Comparison of ENCODE assay signal across 1 cellular context in the genomic region with DNA sequence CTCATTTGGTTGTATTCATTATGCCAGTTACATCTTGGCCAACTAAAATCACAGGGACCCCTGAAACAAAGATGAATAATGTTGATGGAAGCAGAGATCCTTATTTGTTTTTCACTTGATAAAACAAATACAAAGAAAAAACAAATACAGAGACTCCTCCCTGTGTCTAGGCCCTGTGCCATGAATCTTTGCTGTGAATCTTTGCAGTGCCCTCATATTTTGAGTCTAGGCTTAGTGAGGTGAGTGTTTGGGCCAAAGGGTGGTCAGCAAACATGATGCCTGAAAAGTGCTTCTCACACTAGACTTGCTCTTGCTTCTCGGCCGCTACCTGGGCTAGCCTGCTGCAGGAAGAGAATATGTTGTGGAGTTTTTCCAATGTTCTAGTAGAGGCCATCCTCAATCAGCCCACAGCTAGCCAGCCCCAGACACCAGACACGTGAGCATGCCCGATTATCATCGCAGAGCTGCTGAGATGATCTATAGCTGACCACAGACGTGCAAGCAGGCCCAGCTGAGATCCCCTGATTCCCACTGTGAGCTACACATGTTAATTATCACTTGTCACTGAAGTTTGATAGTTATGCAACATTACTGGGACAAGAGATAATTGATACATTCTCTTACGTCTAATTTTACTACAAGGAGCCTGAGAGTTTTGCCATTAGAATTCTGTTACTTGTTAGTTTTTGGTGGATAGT.
TF ChIP-seq lines count a peak whose summit lies in the region.

No MANE protein-coding gene starts in this region.

TF ChIP-seq in K562, 482 proteins besides CTCF, POLR2A, EP300 and RAD21 (continued from another document and continues in another):
- TF ChIP-seq, protein P1, sequence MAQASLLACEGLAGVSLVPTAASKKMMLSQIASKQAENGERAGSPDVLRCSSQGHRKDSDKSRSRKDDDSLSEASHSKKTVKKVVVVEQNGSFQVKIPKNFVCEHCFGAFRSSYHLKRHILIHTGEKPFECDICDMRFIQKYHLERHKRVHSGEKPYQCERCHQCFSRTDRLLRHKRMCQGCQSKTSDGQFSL (CRISPR knock-in tag; IDR thresholded peaks at IDR 0.05), result no peak
- TF ChIP-seq, protein P1 (tag; IDR thresholded peaks at IDR 0.05), result no peak
- TF ChIP-seq RBM22 (IDR thresholded peaks at IDR 0.05; ENCODE audit: low read depth, low read length, poor library complexity, severe bottlenecking) (no peak), MYNN (IDR thresholded peaks at IDR 0.05) (peak; percentile 94), MYNN (CRISPR knock-in tag; IDR thresholded peaks at IDR 0.05) (no peak), GATAD2A (IDR thresholded peaks at IDR 0.05) (no peak), ZBED1 (IDR thresholded peaks at IDR 0.05) (no peak), CCNT2 (IDR thresholded peaks at IDR 0.05; ENCODE audit: borderline replicate concordance, extremely low read depth, insufficient read length, low read depth, low read length) (peak; percentile 39), MTA2 (IDR thresholded peaks at IDR 0.05; ENCODE audit: low read depth) (peak; percentile 60; the same call in 1 of the 2 replicates), ZFP30 (CRISPR knock-in tag; IDR thresholded peaks at IDR 0.05; ENCODE audit: borderline replicate concordance) (no peak), POLR2AphosphoS5 (IDR thresholded peaks at IDR 0.05; ENCODE audit: control insufficient read depth, insufficient read depth, low read depth, low read length) (peak; percentile 77; the same call in 1 of the 2 replicates), MXI1 (IDR thresholded peaks at IDR 0.05; ENCODE audit: low read depth, low read length) (no peak), ASH1L (IDR thresholded peaks at IDR 0.05; ENCODE audit: borderline replicate concordance, low read depth, partially characterized antibody) (no peak), ADNP (tag; IDR thresholded peaks at IDR 0.05) (no peak), RBBP5 (IDR thresholded peaks at IDR 0.05; ENCODE audit: borderline replicate concordance, insufficient read depth, low read length, poor library complexity, severe bottlenecking) (no peak), POLR2AphosphoS2 (IDR thresholded peaks at IDR 0.05; ENCODE audit: low read length) (no peak), NFE2L1 (tag; IDR thresholded peaks at IDR 0.05; ENCODE audit: borderline replicate concordance, low read depth) (no peak), ESRRA (IDR thresholded peaks at IDR 0.05; ENCODE audit: borderline replicate concordance, low read depth) (peak; percentile 73; the same call in 1 of the 2 replicates), MYC (IDR thresholded peaks at IDR 0.05; ENCODE audit: low read depth, low read length) (0 out of 2 replicates have a peak, but pooled peaks have one; percentile 24), MYC (CRISPR knock-in tag; IDR thresholded peaks at IDR 0.05; ENCODE audit: borderline replicate concordance, low read depth) (no peak), PML (IDR thresholded peaks at IDR 0.05; ENCODE audit: low read length) (peak; percentile 88), SMARCB1 (IDR thresholded peaks at IDR 0.05; ENCODE audit: insufficient read length, low read depth) (no peak), ZEB2 (IDR thresholded peaks at IDR 0.05) (no peak), ZNF780A (CRISPR knock-in tag; IDR thresholded peaks at IDR 0.05) (no peak), RBM39 (optimal IDR thresholded peaks at IDR 0.05; ENCODE audit: low read depth, low read length) (no peak)
- TF ChIP-seq, protein P2, sequence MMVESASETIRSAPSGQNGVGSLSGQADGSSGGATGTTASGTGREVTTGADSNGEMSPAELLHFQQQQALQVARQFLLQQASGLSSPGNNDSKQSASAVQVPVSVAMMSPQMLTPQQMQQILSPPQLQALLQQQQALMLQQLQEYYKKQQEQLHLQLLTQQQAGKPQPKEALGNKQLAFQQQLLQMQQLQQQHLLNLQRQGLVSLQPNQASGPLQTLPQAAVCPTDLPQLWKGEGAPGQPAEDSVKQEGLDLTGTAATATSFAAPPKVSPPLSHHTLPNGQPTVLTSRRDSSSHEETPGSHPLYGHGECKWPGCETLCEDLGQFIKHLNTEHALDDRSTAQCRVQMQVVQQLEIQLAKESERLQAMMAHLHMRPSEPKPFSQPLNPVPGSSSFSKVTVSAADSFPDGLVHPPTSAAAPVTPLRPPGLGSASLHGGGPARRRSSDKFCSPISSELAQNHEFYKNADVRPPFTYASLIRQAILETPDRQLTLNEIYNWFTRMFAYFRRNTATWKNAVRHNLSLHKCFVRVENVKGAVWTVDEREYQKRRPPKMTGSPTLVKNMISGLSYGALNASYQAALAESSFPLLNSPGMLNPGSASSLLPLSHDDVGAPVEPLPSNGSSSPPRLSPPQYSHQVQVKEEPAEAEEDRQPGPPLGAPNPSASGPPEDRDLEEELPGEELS (CRISPR knock-in tag; IDR thresholded peaks at IDR 0.05; ENCODE audit: borderline replicate concordance), result no peak
- TF ChIP-seq, protein P3, sequence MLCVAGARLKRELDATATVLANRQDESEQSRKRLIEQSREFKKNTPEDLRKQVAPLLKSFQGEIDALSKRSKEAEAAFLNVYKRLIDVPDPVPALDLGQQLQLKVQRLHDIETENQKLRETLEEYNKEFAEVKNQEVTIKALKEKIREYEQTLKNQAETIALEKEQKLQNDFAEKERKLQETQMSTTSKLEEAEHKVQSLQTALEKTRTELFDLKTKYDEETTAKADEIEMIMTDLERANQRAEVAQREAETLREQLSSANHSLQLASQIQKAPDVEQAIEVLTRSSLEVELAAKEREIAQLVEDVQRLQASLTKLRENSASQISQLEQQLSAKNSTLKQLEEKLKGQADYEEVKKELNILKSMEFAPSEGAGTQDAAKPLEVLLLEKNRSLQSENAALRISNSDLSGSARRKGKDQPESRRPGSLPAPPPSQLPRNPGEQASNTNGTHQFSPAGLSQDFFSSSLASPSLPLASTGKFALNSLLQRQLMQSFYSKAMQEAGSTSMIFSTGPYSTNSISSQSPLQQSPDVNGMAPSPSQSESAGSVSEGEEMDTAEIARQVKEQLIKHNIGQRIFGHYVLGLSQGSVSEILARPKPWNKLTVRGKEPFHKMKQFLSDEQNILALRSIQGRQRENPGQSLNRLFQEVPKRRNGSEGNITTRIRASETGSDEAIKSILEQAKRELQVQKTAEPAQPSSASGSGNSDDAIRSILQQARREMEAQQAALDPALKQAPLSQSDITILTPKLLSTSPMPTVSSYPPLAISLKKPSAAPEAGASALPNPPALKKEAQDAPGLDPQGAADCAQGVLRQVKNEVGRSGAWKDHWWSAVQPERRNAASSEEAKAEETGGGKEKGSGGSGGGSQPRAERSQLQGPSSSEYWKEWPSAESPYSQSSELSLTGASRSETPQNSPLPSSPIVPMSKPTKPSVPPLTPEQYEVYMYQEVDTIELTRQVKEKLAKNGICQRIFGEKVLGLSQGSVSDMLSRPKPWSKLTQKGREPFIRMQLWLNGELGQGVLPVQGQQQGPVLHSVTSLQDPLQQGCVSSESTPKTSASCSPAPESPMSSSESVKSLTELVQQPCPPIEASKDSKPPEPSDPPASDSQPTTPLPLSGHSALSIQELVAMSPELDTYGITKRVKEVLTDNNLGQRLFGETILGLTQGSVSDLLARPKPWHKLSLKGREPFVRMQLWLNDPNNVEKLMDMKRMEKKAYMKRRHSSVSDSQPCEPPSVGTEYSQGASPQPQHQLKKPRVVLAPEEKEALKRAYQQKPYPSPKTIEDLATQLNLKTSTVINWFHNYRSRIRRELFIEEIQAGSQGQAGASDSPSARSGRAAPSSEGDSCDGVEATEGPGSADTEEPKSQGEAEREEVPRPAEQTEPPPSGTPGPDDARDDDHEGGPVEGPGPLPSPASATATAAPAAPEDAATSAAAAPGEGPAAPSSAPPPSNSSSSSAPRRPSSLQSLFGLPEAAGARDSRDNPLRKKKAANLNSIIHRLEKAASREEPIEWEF (CRISPR knock-in tag; IDR thresholded peaks at IDR 0.05), result no peak
- TF ChIP-seq, protein P4, sequence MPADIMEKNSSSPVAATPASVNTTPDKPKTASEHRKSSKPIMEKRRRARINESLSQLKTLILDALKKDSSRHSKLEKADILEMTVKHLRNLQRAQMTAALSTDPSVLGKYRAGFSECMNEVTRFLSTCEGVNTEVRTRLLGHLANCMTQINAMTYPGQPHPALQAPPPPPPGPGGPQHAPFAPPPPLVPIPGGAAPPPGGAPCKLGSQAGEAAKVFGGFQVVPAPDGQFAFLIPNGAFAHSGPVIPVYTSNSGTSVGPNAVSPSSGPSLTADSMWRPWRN (IDR thresholded peaks at IDR 0.05; ENCODE audit: low read depth), result peak; percentile 96
- TF ChIP-seq, protein P5, sequence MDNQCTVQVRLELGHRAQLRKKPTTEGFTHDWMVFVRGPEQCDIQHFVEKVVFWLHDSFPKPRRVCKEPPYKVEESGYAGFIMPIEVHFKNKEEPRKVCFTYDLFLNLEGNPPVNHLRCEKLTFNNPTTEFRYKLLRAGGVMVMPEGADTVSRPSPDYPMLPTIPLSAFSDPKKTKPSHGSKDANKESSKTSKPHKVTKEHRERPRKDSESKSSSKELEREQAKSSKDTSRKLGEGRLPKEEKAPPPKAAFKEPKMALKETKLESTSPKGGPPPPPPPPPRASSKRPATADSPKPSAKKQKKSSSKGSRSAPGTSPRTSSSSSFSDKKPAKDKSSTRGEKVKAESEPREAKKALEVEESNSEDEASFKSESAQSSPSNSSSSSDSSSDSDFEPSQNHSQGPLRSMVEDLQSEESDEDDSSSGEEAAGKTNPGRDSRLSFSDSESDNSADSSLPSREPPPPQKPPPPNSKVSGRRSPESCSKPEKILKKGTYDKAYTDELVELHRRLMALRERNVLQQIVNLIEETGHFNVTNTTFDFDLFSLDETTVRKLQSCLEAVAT (IDR thresholded peaks at IDR 0.05), result peak in 1 of 2 experiments; percentile 66; a peak in 2 of 4 replicates
- TF ChIP-seq, protein P6, sequence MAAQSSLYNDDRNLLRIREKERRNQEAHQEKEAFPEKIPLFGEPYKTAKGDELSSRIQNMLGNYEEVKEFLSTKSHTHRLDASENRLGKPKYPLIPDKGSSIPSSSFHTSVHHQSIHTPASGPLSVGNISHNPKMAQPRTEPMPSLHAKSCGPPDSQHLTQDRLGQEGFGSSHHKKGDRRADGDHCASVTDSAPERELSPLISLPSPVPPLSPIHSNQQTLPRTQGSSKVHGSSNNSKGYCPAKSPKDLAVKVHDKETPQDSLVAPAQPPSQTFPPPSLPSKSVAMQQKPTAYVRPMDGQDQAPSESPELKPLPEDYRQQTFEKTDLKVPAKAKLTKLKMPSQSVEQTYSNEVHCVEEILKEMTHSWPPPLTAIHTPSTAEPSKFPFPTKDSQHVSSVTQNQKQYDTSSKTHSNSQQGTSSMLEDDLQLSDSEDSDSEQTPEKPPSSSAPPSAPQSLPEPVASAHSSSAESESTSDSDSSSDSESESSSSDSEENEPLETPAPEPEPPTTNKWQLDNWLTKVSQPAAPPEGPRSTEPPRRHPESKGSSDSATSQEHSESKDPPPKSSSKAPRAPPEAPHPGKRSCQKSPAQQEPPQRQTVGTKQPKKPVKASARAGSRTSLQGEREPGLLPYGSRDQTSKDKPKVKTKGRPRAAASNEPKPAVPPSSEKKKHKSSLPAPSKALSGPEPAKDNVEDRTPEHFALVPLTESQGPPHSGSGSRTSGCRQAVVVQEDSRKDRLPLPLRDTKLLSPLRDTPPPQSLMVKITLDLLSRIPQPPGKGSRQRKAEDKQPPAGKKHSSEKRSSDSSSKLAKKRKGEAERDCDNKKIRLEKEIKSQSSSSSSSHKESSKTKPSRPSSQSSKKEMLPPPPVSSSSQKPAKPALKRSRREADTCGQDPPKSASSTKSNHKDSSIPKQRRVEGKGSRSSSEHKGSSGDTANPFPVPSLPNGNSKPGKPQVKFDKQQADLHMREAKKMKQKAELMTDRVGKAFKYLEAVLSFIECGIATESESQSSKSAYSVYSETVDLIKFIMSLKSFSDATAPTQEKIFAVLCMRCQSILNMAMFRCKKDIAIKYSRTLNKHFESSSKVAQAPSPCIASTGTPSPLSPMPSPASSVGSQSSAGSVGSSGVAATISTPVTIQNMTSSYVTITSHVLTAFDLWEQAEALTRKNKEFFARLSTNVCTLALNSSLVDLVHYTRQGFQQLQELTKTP (IDR thresholded peaks at IDR 0.05; ENCODE audit: low read depth in 1 of 2, partially characterized antibody in 2 of 2), result no peak
- TF ChIP-seq, protein P7, sequence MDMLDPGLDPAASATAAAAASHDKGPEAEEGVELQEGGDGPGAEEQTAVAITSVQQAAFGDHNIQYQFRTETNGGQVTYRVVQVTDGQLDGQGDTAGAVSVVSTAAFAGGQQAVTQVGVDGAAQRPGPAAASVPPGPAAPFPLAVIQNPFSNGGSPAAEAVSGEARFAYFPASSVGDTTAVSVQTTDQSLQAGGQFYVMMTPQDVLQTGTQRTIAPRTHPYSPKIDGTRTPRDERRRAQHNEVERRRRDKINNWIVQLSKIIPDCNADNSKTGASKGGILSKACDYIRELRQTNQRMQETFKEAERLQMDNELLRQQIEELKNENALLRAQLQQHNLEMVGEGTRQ (CRISPR knock-in tag; IDR thresholded peaks at IDR 0.05), result peak; percentile 64
- TF ChIP-seq, protein P8, sequence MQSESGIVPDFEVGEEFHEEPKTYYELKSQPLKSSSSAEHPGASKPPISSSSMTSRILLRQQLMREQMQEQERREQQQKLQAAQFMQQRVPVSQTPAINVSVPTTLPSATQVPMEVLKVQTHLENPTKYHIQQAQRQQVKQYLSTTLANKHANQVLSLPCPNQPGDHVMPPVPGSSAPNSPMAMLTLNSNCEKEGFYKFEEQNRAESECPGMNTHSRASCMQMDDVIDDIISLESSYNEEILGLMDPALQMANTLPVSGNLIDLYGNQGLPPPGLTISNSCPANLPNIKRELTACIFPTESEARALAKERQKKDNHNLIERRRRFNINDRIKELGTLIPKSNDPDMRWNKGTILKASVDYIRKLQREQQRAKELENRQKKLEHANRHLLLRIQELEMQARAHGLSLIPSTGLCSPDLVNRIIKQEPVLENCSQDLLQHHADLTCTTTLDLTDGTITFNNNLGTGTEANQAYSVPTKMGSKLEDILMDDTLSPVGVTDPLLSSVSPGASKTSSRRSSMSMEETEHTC (IDR thresholded peaks at IDR 0.05), result peak; percentile 85
- TF ChIP-seq, protein P9, sequence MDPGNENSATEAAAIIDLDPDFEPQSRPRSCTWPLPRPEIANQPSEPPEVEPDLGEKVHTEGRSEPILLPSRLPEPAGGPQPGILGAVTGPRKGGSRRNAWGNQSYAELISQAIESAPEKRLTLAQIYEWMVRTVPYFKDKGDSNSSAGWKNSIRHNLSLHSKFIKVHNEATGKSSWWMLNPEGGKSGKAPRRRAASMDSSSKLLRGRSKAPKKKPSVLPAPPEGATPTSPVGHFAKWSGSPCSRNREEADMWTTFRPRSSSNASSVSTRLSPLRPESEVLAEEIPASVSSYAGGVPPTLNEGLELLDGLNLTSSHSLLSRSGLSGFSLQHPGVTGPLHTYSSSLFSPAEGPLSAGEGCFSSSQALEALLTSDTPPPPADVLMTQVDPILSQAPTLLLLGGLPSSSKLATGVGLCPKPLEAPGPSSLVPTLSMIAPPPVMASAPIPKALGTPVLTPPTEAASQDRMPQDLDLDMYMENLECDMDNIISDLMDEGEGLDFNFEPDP (CRISPR knock-in tag; IDR thresholded peaks at IDR 0.05), result no peak
- TF ChIP-seq, protein P10, sequence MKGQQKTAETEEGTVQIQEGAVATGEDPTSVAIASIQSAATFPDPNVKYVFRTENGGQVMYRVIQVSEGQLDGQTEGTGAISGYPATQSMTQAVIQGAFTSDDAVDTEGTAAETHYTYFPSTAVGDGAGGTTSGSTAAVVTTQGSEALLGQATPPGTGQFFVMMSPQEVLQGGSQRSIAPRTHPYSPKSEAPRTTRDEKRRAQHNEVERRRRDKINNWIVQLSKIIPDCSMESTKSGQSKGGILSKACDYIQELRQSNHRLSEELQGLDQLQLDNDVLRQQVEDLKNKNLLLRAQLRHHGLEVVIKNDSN (CRISPR knock-in tag; IDR thresholded peaks at IDR 0.05), result peak; percentile 69
- TF ChIP-seq, protein P11, sequence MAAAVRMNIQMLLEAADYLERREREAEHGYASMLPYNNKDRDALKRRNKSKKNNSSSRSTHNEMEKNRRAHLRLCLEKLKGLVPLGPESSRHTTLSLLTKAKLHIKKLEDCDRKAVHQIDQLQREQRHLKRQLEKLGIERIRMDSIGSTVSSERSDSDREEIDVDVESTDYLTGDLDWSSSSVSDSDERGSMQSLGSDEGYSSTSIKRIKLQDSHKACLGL (CRISPR knock-in tag; IDR thresholded peaks at IDR 0.05; ENCODE audit: borderline replicate concordance, poor library complexity, severe bottlenecking), result no peak
